18 cellular contexts compared by ENCODE assay signal in the genomic region with DNA sequence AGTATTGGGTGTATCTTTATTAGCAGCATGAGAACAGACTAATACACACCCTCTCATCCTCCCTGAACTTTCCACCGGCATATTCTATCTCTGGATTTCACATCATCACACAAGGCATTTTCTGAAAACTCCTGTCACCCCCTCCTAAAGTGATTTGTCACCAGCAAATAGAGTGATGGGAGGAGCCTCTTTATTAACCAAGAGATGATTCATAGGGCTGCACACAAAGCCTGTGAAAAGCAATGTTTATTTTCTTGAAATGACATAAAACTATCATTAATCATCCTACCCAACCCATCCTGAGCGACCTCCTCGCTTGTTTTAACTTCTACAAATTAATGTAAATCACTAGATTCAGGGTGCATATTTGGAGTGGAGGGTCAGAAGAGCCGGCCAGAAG.
DNase-seq lines count a peak whose midpoint lies in the region; ATAC-seq, FAIRE-seq and TF ChIP-seq lines count a peak whose summit lies in the region.
"Had no signal": no experiment of that assay in that cellular context is flagged by ENCODE, and none has a peak within 500 bp of the region (broad histone marks: within the 10 kb centered on the region; RNA-seq: fewer than 3 reads in every experiment).

No MANE protein-coding gene starts in this region.

- intact Hi-C loops in CD4-positive, alpha-beta memory T cell (cut with micrococcal nuclease) = loop anchor here (10.0 kb wide), 1 partner anchor 455 kb away; no protein-coding TSS in a partner anchor

- no peaks in the 10 kb centered on the region for H3K9me3 Mint-ChIP-seq in CD4-positive, alpha-beta memory T cell
- H3K9me3 Mint-ChIP-seq: activated CD4-positive, alpha-beta memory T cell treated with anti-CD3 and anti-CD28 coated beads, Interleukin-2, amount 10 ng/mL, durations not matched to agents 7 days and 5 days had no signal

- H3K36me3 Mint-ChIP-seq in CD4-positive, alpha-beta memory T cell = no peaks in the 10 kb centered on the region
- H3K36me3 Mint-ChIP-seq: neural progenitor cell had no signal

- H3K27ac ChIP-seq in A549 (peak overlapping the region; percentile 37 to 68; a peak in 5 of 6 replicates), SJSA1 (peak overlapping the region; percentile 33)
- no peak overlapping the region for H3K27ac ChIP-seq in CD4-positive, alpha-beta memory T cell (ENCODE audit: low read depth, low read length)
- H3K27ac ChIP-seq: adrenal gland, neural progenitor cell, Peyer's patch had no signal

- H3K36me3 ChIP-seq in SJSA1 = no peaks in the 10 kb centered on the region
- no peaks in the 10 kb centered on the region for H3K36me3 ChIP-seq in CD4-positive, alpha-beta memory T cell (ENCODE audit: insufficient read depth, low read length)
- H3K36me3 ChIP-seq: adrenal gland, neural progenitor cell, Peyer's patch had no signal

- H3K4me3 Mint-ChIP-seq in CD4-positive, alpha-beta memory T cell = no peak overlapping the region
- H3K4me3 Mint-ChIP-seq: activated CD4-positive, alpha-beta memory T cell treated with anti-CD3 and anti-CD28 coated beads, Interleukin-2, amount 10 ng/mL, durations not matched to agents 7 days and 5 days; neural progenitor cell had no signal

- CTCF ChIA-PET in A549 (lab: Yijun Ruan, JAX) = interaction anchor here (0.6 to 2.9 kb wide), 2 partner anchors 393 to 440 kb away, joined by 3 to 13 read pairs; no protein-coding TSS in a partner anchor
- CTCF ChIA-PET in CD4-positive, alpha-beta memory T cell (lab: Charles Lee; ENCODE audit: partially characterized antibody) = no interaction called here

- H3K4me1 Mint-ChIP-seq in CD4-positive, alpha-beta memory T cell = no peaks in the 10 kb centered on the region
- H3K4me1 Mint-ChIP-seq: activated CD4-positive, alpha-beta memory T cell treated with anti-CD3 and anti-CD28 coated beads, Interleukin-2, amount 10 ng/mL, durations not matched to agents 7 days and 5 days had no signal

- ATAC-seq in A549 = peak; percentile 47 to 67; a peak in 5 of 6 replicates
- ATAC-seq in HG02798 (IDR thresholded peaks at IDR 0.05; ENCODE audit: poor library complexity, unreplicated experiment) = no peak

- H3K4me3 ChIP-seq in A549 = peak overlapping the region; percentile 18; the same call in 1 of the 3 replicates
- H3K4me3 ChIP-seq in SJSA1 = no peak overlapping the region
- no peak overlapping the region for H3K4me3 ChIP-seq in fibroblast of pulmonary artery (replicated peaks; ENCODE audit: low read depth, low read length)
- no peak overlapping the region for H3K4me3 ChIP-seq in CD4-positive, alpha-beta memory T cell (ENCODE audit: low read length in 2 of 2)
- H3K4me3 ChIP-seq: adrenal gland, neural progenitor cell, Peyer's patch had no signal

- no peak for TF ChIP-seq EP300 in A549 (IDR thresholded peaks at IDR 0.05)

- FAIRE-seq in A549 (lab: Jason Lieb, UNC) = no peak
- FAIRE-seq: colon, islet of Langerhans had no signal

- DNase-seq in A549 (ENCODE audit: low read depth in 1 of 2, low spot score in 1 of 2) (peak; percentile 64 to 76), H4 (ENCODE audit: low spot score) (peak; percentile 59), SJSA1 (ENCODE audit: low read depth in 1 of 2, low spot score in 2 of 2) (peak in 1 of 2 experiments; percentile 74), fibroblast of pulmonary artery (ENCODE audit: low read depth) (peak; percentile 24), NCI-H2029 treated with DMSO at 0.1 percent for 48 hours (lab: John Stamatoyannopoulos, UW) (no peak)
- DNase-seq in activated effector memory CD4-positive, alpha-beta T cell treated with Interleukin-2 at 50 U/mL for 16 hours = no peak
- DNase-seq in CD4-positive, alpha-beta memory T cell = no peak
- DNase-seq: activated CD4-positive, alpha-beta memory T cell treated with anti-CD3 and anti-CD28 coated beads, Interleukin-2, amount 10 ng/mL, durations not matched to agents 7 days and 5 days; adrenal gland; GOT3; NCI-H1694 treated with DMSO at 0.1 percent for 48 hours; NCI-H526 treated with DMSO at 0.1 percent for 48 hours; Peyer's patch; retina had no signal

- H3K4me1 ChIP-seq in A549 = peaks cover 18% of the 10 kb centered on the region
- H3K4me1 ChIP-seq in SJSA1 (replicated peaks) = peaks cover 24% of the 10 kb centered on the region
- H3K4me1 ChIP-seq in CD4-positive, alpha-beta memory T cell (ENCODE audit: insufficient read depth, low read length) = no peaks in the 10 kb centered on the region
- H3K4me1 ChIP-seq: adrenal gland, Peyer's patch had no signal

- H3K27ac Mint-ChIP-seq in CD4-positive, alpha-beta memory T cell = no peak overlapping the region
- H3K27ac Mint-ChIP-seq: activated CD4-positive, alpha-beta memory T cell treated with anti-CD3 and anti-CD28 coated beads, Interleukin-2, amount 10 ng/mL, durations not matched to agents 7 days and 5 days had no signal

- POLR2A ChIA-PET in A549 (lab: Yijun Ruan, JAX) = no interaction called here
- POLR2A ChIA-PET in CD4-positive, alpha-beta memory T cell (lab: Charles Lee; ENCODE audit: partially characterized antibody) = no interaction called here

- TF ChIP-seq POLR2A in A549 (IDR thresholded peaks at IDR 0.05; ENCODE audit: low read length) = no peak

- WGBS in A549 (ENCODE audit: missing lambda C conversion rate) = 4% methylated on average over 4 of the region's 4 CpGs

- peak overlapping the region; percentile 72 for H3K4me2 ChIP-seq in A549
- H3K4me2 ChIP-seq: neural progenitor cell had no signal

- H3K27me3 Mint-ChIP-seq in CD4-positive, alpha-beta memory T cell = peaks cover 2 to 6% of the 10 kb centered on the region in 2 donors
- H3K27me3 Mint-ChIP-seq: activated CD4-positive, alpha-beta memory T cell treated with anti-CD3 and anti-CD28 coated beads, Interleukin-2, amount 10 ng/mL, durations not matched to agents 7 days and 5 days had no signal

- no peak for TF ChIP-seq RAD21 in A549 (conservative IDR thresholded peaks at IDR 0.05 in 1 of 2, IDR thresholded peaks at IDR 0.05 in 1 of 2)

- H3K9me3 ChIP-seq in A549 = 0 out of 3 replicates have a peak, but pooled peaks cover 4% of the 10 kb centered on the region
- no peaks in the 10 kb centered on the region for H3K9me3 ChIP-seq in SJSA1 (replicated peaks)
- no peaks in the 10 kb centered on the region for H3K9me3 ChIP-seq in CD4-positive, alpha-beta memory T cell (ENCODE audit: control insufficient read depth in 1 of 2, low read length in 2 of 2)
- H3K9me3 ChIP-seq: adrenal gland, Peyer's patch had no signal

- no peak for TF ChIP-seq CTCF in A549 (IDR thresholded peaks at IDR 0.05)
- TF ChIP-seq CTCF in fibroblast of pulmonary artery (IDR thresholded peaks at IDR 0.05; ENCODE audit: low read length, missing control alignments) = no peak

- no peaks in the 10 kb centered on the region for H3K27me3 ChIP-seq in SJSA1 (replicated peaks)
- H3K27me3 ChIP-seq in CD4-positive, alpha-beta memory T cell (ENCODE audit: insufficient read depth, low read length) = no peaks in the 10 kb centered on the region
- H3K27me3 ChIP-seq: adrenal gland, Peyer's patch had no signal

TF ChIP-seq in A549, 52 proteins besides CTCF, POLR2A, EP300 and RAD21:
- no peak for TF ChIP-seq BHLHE40 (IDR thresholded peaks at IDR 0.05; ENCODE audit: low read depth, low read length)
- TF ChIP-seq TFCP2L1 (CRISPR knock-in tag; IDR thresholded peaks at IDR 0.05) = no peak
- no peak for TF ChIP-seq ZNF302 (CRISPR knock-in tag; IDR thresholded peaks at IDR 0.05)
- TF ChIP-seq HOXB13 (CRISPR knock-in tag; IDR thresholded peaks at IDR 0.05; ENCODE audit: low read depth) = no peak
- TF ChIP-seq POLR2AphosphoS2 (conservative IDR thresholded peaks at IDR 0.05; ENCODE audit: low read length) = no peak
- TF ChIP-seq KDM5A (IDR thresholded peaks at IDR 0.05) = no peak
- TF ChIP-seq ZSCAN20 (CRISPR knock-in tag; IDR thresholded peaks at IDR 0.05) = no peak
- TF ChIP-seq PHF8 (IDR thresholded peaks at IDR 0.05; ENCODE audit: borderline replicate concordance, low read depth) = no peak
- TF ChIP-seq ZFP36 (IDR thresholded peaks at IDR 0.05; ENCODE audit: borderline replicate concordance, partially characterized antibody) = no peak
- TF ChIP-seq MAFK (IDR thresholded peaks at IDR 0.05; ENCODE audit: partially characterized antibody) = no peak
- TF ChIP-seq FOSL2 (IDR thresholded peaks at IDR 0.05) = peak; percentile 53
- TF ChIP-seq FOSL2 (CRISPR knock-in tag; IDR thresholded peaks at IDR 0.05) = peak; percentile 51
- TF ChIP-seq JUNB (IDR thresholded peaks at IDR 0.05) = peak; percentile 63
- no peak for TF ChIP-seq KDM1A (IDR thresholded peaks at IDR 0.05; ENCODE audit: low read depth)
- no peak for TF ChIP-seq HOXA7 (CRISPR knock-in tag; IDR thresholded peaks at IDR 0.05)
- no peak for TF ChIP-seq RARB (CRISPR knock-in tag; IDR thresholded peaks at IDR 0.05)
- no peak for TF ChIP-seq CBX8 (IDR thresholded peaks at IDR 0.05)
- no peak for TF ChIP-seq NR3C1 (IDR thresholded peaks at IDR 0.05)
- no peak for TF ChIP-seq RFX5 (IDR thresholded peaks at IDR 0.05)
- TF ChIP-seq ZC3H11A (IDR thresholded peaks at IDR 0.05) = no peak
- no peak for TF ChIP-seq HMGXB4 (CRISPR knock-in tag; IDR thresholded peaks at IDR 0.05; ENCODE audit: borderline replicate concordance)
- TF ChIP-seq HOXB5 (CRISPR knock-in tag; IDR thresholded peaks at IDR 0.05) = peak; percentile 66; the same call in 1 of the 2 replicates
- TF ChIP-seq ESRRA (IDR thresholded peaks at IDR 0.05; ENCODE audit: borderline replicate concordance, low read length) = no peak

Comparison
In these comparisons a context has a peak if more than half of its experiments do, and no peak if none do; other contexts are left out.
1. DNase-seq: peak in A549 (2 of 2), H4 (single experiment) and fibroblast of pulmonary artery (single experiment); none in NCI-H2029 treated with DMSO at 0.1 percent for 48 hours (single experiment), activated effector memory CD4-positive, alpha-beta T cell treated with Interleukin-2 at 50 U/mL for 16 hours (single experiment) and CD4-positive, alpha-beta memory T cell (0 of 5).